ENCODE assay signal across 8 cellular contexts in the genomic region with DNA sequence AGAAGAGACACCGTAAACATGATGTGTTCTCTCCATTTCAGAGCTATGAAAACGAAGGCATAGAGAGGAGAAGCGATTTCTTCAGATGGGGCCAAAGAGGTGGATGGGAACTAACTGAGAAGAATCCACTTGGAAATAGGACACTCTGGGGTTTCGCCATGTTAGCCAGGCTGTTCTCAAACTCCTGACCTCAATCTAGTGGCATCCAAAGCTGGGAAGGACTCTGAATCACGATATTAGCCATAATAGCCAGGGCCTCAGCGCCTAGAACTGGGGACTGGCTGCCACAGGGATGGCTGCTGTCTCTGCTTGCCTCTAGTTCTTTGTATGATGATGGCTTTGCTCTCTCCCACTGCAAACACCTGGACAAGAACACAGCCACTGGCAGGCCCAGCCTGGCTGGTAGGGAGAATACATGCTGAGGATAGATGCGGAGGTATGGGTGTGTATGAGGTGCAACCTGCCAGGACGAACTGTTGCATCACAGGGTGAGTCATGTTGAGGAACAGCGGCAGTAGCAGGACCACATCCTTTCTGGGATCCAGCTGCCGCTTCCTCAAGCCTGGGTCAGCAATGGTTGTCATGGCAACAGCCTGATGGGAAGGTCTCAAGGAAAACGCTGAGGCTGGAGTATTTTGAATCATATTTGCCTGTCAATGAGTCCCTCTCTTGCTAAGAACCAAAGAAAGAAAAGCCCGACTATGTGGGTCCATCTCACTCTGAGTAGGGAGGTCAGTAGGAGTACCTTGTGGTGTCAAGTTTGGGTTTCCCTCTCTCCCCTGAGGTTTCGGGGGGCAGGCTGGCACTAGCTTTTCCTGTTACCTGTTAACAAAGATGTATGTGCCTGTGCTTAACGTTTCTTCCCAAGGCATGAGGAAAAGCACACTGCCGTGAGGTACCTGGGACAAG. TPM values are rescaled to one million over a fixed set of nuclear protein-coding genes. Genes with fewer than 3 reads are reported as not detected.
DNase-seq lines count a peak whose midpoint lies in the region; ATAC-seq and TF ChIP-seq lines count a peak whose summit lies in the region.

No MANE protein-coding gene starts in this region.

- peaks cover 10% of the 10 kb centered on the region for H3K9me3 Mint-ChIP-seq in WTC11

- H3K9ac ChIP-seq in PC-3 (ENCODE audit: low read length): no peak overlapping the region

- peaks cover 10% of the 10 kb centered on the region for H3K4me1 Mint-ChIP-seq in WTC11

- ATAC-seq in PC-3 (peak; percentile 95), WTC11 (no peak)

- TF ChIP-seq CTCF in PC-3 (conservative IDR thresholded peaks at IDR 0.05; ENCODE audit: low read depth, low read length) (no peak), brain microvascular endothelial cell (IDR thresholded peaks at IDR 0.05; ENCODE audit: low read depth, low read length, missing control alignments) (no peak), WTC11 (IDR thresholded peaks at IDR 0.05) (no peak), WERI-Rb-1 (IDR thresholded peaks at IDR 0.05; ENCODE audit: low read depth, low read length) (no peak)

- in situ Hi-C loops in brain microvascular endothelial cell (cut with HindIII; ENCODE audit: low pct_ligation_motif_present, low sequenced_read_pairs): no loop called here

- no peaks in the 10 kb centered on the region for H4K20me1 ChIP-seq in PC-3 (ENCODE audit: low read length)

- H3K27ac Mint-ChIP-seq in WTC11: no peak overlapping the region

- no peaks in the 10 kb centered on the region for H3K9me2 ChIP-seq in PC-3 (replicated peaks; ENCODE audit: low read length)

- H3K27me3 ChIP-seq in PC-3 (ENCODE audit: low read length): 0 out of 2 replicates have a peak, but pooled peaks cover 2% of the 10 kb centered on the region
- H3K27me3 ChIP-seq in brain microvascular endothelial cell (replicated peaks): no peaks in the 10 kb centered on the region
- H3K27me3 ChIP-seq in WERI-Rb-1 (ENCODE audit: insufficient read depth, low read depth, severe bottlenecking): peaks cover 14% of the 10 kb centered on the region

- CTCF ChIA-PET in PC-3 (lab: Charles Lee) (interaction anchor here (0.5 kb wide), 1 partner anchor 158 kb away, joined by 3 read pairs; no protein-coding TSS in a partner anchor), WTC11 (lab: Charles Lee) (interaction anchor here (1.0 to 4.0 kb wide), 4 partner anchors 8 to 84 kb away, joined by 4 to 34 read pairs (median 10); partner anchors contain the start of gene CCDC177)

- no peak overlapping the region for H3K4me3 Mint-ChIP-seq in WTC11

- DNase-seq in stimulated activated CD4-positive, alpha-beta T cell treated with anti-CD3 and anti-CD28 coated beads, Interleukin-12 subunit alpha, Interleukin-12 subunit beta, amount 100 ng/mL, for 48 hours (ENCODE audit: low read depth in 2 of 3, low spot score in 1 of 3): peak; percentile 7 to 12 (median 9)
- DNase-seq in stimulated activated CD4-positive, alpha-beta T cell treated with anti-CD3 and anti-CD28 coated beads, Interleukin-4, amount 100 ng/mL, for 1 hour: no peak
- peak; percentile 95 for DNase-seq in PC-3
- DNase-seq in brain microvascular endothelial cell: peak; percentile 88
- DNase-seq in myocyte (ENCODE audit: low read depth): peak; percentile 66
- no peak for DNase-seq in WTC11 (ENCODE audit: low spot score)
- no peak for DNase-seq in WERI-Rb-1
- DNase-seq in HuH-7.5 (ENCODE audit: low spot score): no peak

- no peak overlapping the region for H3K4me2 ChIP-seq in PC-3 (ENCODE audit: low read length)

- H3K27ac ChIP-seq in PC-3 (ENCODE audit: low read length) (no peak overlapping the region), brain microvascular endothelial cell (no peak overlapping the region), WERI-Rb-1 (no peak overlapping the region)

- POLR2A ChIA-PET in PC-3 (lab: Charles Lee; ENCODE audit: unreplicated experiment) (no interaction called here), WTC11 (lab: Charles Lee) (no interaction called here)

- H3K36me3 ChIP-seq in PC-3 (ENCODE audit: low read depth, low read length) (no peaks in the 10 kb centered on the region), brain microvascular endothelial cell (replicated peaks) (no peaks in the 10 kb centered on the region), WERI-Rb-1 (no peaks in the 10 kb centered on the region)

- peaks cover 12% of the 10 kb centered on the region; the same call in 1 of the 2 replicates for H3K27me3 Mint-ChIP-seq in WTC11 (ENCODE audit: low read depth)

- no peaks in the 10 kb centered on the region for H3K79me2 ChIP-seq in PC-3 (ENCODE audit: low read length)

- intact Hi-C loops in PC-3 (cut with micrococcal nuclease): no loop called here

- no peak overlapping the region for H3K4me3 ChIP-seq in PC-3 (ENCODE audit: low read length)
- no peak overlapping the region for H3K4me3 ChIP-seq in brain microvascular endothelial cell (ENCODE audit: low read depth, low read length)
- H3K4me3 ChIP-seq in WERI-Rb-1 (ENCODE audit: low read depth, low read length): no peak overlapping the region

- no peaks in the 10 kb centered on the region for H3K36me3 Mint-ChIP-seq in WTC11

- no peaks in the 10 kb centered on the region for H3K9me3 ChIP-seq in PC-3 (ENCODE audit: low read length)
- no peaks in the 10 kb centered on the region for H3K9me3 ChIP-seq in WERI-Rb-1 (ENCODE audit: severe bottlenecking)

- H3F3A ChIP-seq in PC-3 (ENCODE audit: low read length, unreplicated experiment): no peaks in the 10 kb centered on the region

- H3K4me1 ChIP-seq in PC-3 (ENCODE audit: insufficient read depth, low read length): peaks cover 4% of the 10 kb centered on the region; the same call in 1 of the 2 replicates

- BruUV-seq in PC-3 (replicated peaks; lab: Mats Ljungman, UMichigan): no TSS peak

- H2AFZ ChIP-seq in PC-3 (ENCODE audit: low read length): no peak overlapping the region

TF ChIP-seq in WTC11, 78 proteins besides CTCF, POLR2A, EP300 and RAD21:
- no peak for TF ChIP-seq NFYB (CRISPR knock-in tag; conservative IDR thresholded peaks at IDR 0.05; ENCODE audit: low read depth)
- TF ChIP-seq FOXK1 (CRISPR knock-in tag; IDR thresholded peaks at IDR 0.05): no peak
- no peak for TF ChIP-seq GTF2I (CRISPR knock-in tag; conservative IDR thresholded peaks at IDR 0.05)
- TF ChIP-seq, protein P1, sequence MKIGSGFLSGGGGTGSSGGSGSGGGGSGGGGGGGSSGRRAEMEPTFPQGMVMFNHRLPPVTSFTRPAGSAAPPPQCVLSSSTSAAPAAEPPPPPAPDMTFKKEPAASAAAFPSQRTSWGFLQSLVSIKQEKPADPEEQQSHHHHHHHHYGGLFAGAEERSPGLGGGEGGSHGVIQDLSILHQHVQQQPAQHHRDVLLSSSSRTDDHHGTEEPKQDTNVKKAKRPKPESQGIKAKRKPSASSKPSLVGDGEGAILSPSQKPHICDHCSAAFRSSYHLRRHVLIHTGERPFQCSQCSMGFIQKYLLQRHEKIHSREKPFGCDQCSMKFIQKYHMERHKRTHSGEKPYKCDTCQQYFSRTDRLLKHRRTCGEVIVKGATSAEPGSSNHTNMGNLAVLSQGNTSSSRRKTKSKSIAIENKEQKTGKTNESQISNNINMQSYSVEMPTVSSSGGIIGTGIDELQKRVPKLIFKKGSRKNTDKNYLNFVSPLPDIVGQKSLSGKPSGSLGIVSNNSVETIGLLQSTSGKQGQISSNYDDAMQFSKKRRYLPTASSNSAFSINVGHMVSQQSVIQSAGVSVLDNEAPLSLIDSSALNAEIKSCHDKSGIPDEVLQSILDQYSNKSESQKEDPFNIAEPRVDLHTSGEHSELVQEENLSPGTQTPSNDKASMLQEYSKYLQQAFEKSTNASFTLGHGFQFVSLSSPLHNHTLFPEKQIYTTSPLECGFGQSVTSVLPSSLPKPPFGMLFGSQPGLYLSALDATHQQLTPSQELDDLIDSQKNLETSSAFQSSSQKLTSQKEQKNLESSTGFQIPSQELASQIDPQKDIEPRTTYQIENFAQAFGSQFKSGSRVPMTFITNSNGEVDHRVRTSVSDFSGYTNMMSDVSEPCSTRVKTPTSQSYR (CRISPR knock-in tag; IDR thresholded peaks at IDR 0.05): no peak

RNA-seq across cellular contexts. Expression of gene CCDC177, which starts 31.1 kb away (rescaled TPM):
- total RNA-seq in PC-3 (2014; rRNA removed): not detected in 2 replicates
- not detected in 2 replicates for total RNA-seq in myocyte
- not detected for polyA plus RNA-seq in myocyte (2012)
- total RNA-seq in WTC11 (2021): 1.7 to 2.2 TPM (median 2.1 TPM) in 3 replicates

RNA-seq across cellular contexts. Expression of gene PLEKHD1, which starts 59.1 kb away (rescaled TPM):
- total RNA-seq in PC-3 (2014; rRNA removed) (0.15 and 0.35 TPM in 2 replicates), myocyte (1.1 and 2.3 TPM in 2 replicates), WTC11 (2021) (0.85 to 1.0 TPM (median 0.87 TPM) in 3 replicates)
- 0.38 TPM for polyA plus RNA-seq in myocyte (2012)

Comparison
In these comparisons a context has a peak if more than half of its experiments do, and no peak if none do; other contexts are left out.
1. DNase-seq: peak in stimulated activated CD4-positive, alpha-beta T cell treated with anti-CD3 and anti-CD28 coated beads, Interleukin-12 subunit alpha, Interleukin-12 subunit beta, amount 100 ng/mL, for 48 hours (3 of 3), PC-3 (single experiment), brain microvascular endothelial cell (single experiment) and myocyte (single experiment); none in stimulated activated CD4-positive, alpha-beta T cell treated with anti-CD3 and anti-CD28 coated beads, Interleukin-4, amount 100 ng/mL, for 1 hour (single experiment), WTC11 (single experiment), WERI-Rb-1 (single experiment) and HuH-7.5 (single experiment).